In the genomic region with DNA sequence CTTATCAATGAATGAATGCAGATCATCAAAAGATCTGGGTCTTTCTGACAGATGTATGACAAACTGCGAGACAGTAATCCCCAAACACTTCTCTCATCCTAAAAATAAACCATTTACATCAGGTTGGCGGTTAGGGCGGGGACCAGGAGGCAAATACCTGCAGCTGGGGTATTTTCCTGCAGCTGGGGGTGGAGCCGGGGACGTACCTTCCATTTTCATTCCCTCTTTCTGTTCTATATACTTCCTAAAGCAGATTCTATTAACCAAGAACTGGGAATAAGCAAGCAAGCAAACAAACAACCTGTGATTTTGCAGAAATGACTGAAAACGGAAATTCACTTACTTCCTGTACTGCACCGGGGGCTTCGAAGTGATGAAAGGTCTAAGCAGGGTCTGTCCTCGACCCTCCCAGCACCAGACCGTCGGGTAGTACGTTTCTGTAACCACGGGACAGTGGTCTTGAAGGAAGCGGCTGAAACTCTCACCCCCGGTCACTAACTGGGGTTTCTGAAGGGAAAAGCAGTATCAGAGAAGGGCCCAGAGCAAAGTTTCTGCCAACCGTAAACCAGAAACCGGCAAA, we compare ENCODE assay signal across 8 cellular contexts. TPM values are rescaled to one million over a fixed set of nuclear protein-coding genes. Genes with fewer than 3 reads are reported as not detected.
A peak's percentile ranks its signal among the peaks of the same experiment; 100 is the strongest.
DNase-seq lines count a peak whose midpoint lies in the region; ATAC-seq and TF ChIP-seq lines count a peak whose summit lies in the region.

No MANE protein-coding gene starts in this region.

- peaks cover 31% of the 10 kb centered on the region for H3K79me2 ChIP-seq in PC-3 (ENCODE audit: low read length)
- H3K79me2 ChIP-seq in mammary epithelial cell (ENCODE audit: insufficient read depth, low read length) = peaks cover 23% of the 10 kb centered on the region

- H3K4me1 ChIP-seq in PC-3 (ENCODE audit: insufficient read depth, low read length) (peaks cover 18% of the 10 kb centered on the region; the same call in 1 of the 2 replicates), mammary epithelial cell (ENCODE audit: insufficient read depth, low read length) (peaks cover 9% of the 10 kb centered on the region), thymus (ENCODE audit: control insufficient read depth, insufficient read depth, low read length) (peaks cover 2% of the 10 kb centered on the region)

- no peaks in the 10 kb centered on the region for H3K27me3 ChIP-seq in PC-3 (ENCODE audit: low read length)
- H3K27me3 ChIP-seq in mammary epithelial cell (ENCODE audit: insufficient read depth, low read length) = no peaks in the 10 kb centered on the region
- no peaks in the 10 kb centered on the region for H3K27me3 ChIP-seq in thymus (ENCODE audit: control insufficient read depth, insufficient read depth)

- H3K4me1 Mint-ChIP-seq in CD14-positive monocyte (peaks cover 41% of the 10 kb centered on the region), memory B cell (peaks cover 9% of the 10 kb centered on the region)

- H2AFZ ChIP-seq in PC-3 (ENCODE audit: low read length) (peak overlapping the region; percentile 90), mammary epithelial cell (ENCODE audit: low read depth, low read length) (peak overlapping the region; percentile 100)

- H3F3A ChIP-seq in PC-3 (ENCODE audit: low read length, unreplicated experiment) = no peaks in the 10 kb centered on the region

- peak; percentile 47 for DNase-seq in CD14-positive monocyte (ENCODE audit: low spot score)
- peak; percentile 48 for DNase-seq in PC-3
- DNase-seq in mammary epithelial cell = peak; percentile 65
- peak in 1 of 2 donors; percentile 23 for DNase-seq in memory B cell (ENCODE audit: low spot score in 2 of 2)
- no peak for DNase-seq in putamen (ENCODE audit: low spot score)

- H3K4me2 ChIP-seq in PC-3 (ENCODE audit: low read length) = peak overlapping the region; percentile 96
- H3K4me2 ChIP-seq in mammary epithelial cell (ENCODE audit: insufficient read depth, low read depth, low read length) = peak overlapping the region; percentile 99

- H3K9me3 Mint-ChIP-seq in CD14-positive monocyte = no peaks in the 10 kb centered on the region
- no peaks in the 10 kb centered on the region for H3K9me3 Mint-ChIP-seq in memory B cell

- peaks cover 16% of the 10 kb centered on the region; the same call in 1 of the 2 replicates for H3K36me3 ChIP-seq in PC-3 (ENCODE audit: low read depth, low read length)
- no peaks in the 10 kb centered on the region for H3K36me3 ChIP-seq in mammary epithelial cell (ENCODE audit: insufficient read depth, low read length)
- peaks cover 3% of the 10 kb centered on the region for H3K36me3 ChIP-seq in thymus (ENCODE audit: control insufficient read depth, insufficient read depth)

- CTCF ChIA-PET in PC-3 (lab: Charles Lee) (interaction anchor here (0.6 to 0.8 kb wide), 3 partner anchors 16 to 354 kb away, joined by 3 to 4 read pairs (median 4); no protein-coding TSS in a partner anchor), mammary epithelial cell (lab: Charles Lee; ENCODE audit: low non-redundant PET) (no interaction called here)

- TF ChIP-seq CTCF in CD14-positive monocyte (IDR thresholded peaks at IDR 0.05) (no peak), PC-3 (conservative IDR thresholded peaks at IDR 0.05; ENCODE audit: low read depth, low read length) (no peak), mammary epithelial cell (conservative IDR thresholded peaks at IDR 0.05 in 1 of 2, IDR thresholded peaks at IDR 0.05 in 1 of 2; ENCODE audit: extremely low read depth in 1 of 2, insufficient read depth in 1 of 2, low read depth in 1 of 2, low read length in 2 of 2) (no peak)

- peak overlapping the region; percentile 99 for H3K4me3 ChIP-seq in PC-3 (ENCODE audit: low read length)
- peak overlapping the region; percentile 72 to 87 (median 72) for H3K4me3 ChIP-seq in mammary epithelial cell (replicated peaks in 1 of 3; ENCODE audit: insufficient read depth in 1 of 3, low read depth in 2 of 3, low read length in 3 of 3)
- H3K4me3 ChIP-seq in thymus (ENCODE audit: low read length) = peak overlapping the region; percentile 83

- dilution Hi-C loops in mammary epithelial cell (cut with HindIII; ENCODE audit: low sequenced_read_pairs) = no loop called here

- H3K36me3 Mint-ChIP-seq in CD14-positive monocyte = peaks cover 21 to 22% of the 10 kb centered on the region in 2 donors
- peaks cover 2% of the 10 kb centered on the region for H3K36me3 Mint-ChIP-seq in memory B cell

- H3K9ac ChIP-seq in PC-3 (ENCODE audit: low read length) (peak overlapping the region; percentile 68), mammary epithelial cell (ENCODE audit: insufficient read depth, low read length) (peak overlapping the region; percentile 91)

- BruUV-seq in PC-3 (replicated peaks; lab: Mats Ljungman, UMichigan) (TSS peak; percentile 49), mammary epithelial cell (replicated peaks; lab: Mats Ljungman, UMichigan) (no TSS peak)

- H3K27ac Mint-ChIP-seq in CD14-positive monocyte (peak overlapping the region; percentile 90 to 97 (median 95)), memory B cell (peak overlapping the region; percentile 91)

- no peaks in the 10 kb centered on the region for H3K9me2 ChIP-seq in PC-3 (replicated peaks; ENCODE audit: low read length)

- in situ Hi-C loops in mammary epithelial cell (cut with MboI; ENCODE audit: low sequenced_read_pairs in 2 of 2) = no loop called here

- H4K20me1 ChIP-seq in PC-3 (ENCODE audit: low read length) = no peaks in the 10 kb centered on the region
- no peaks in the 10 kb centered on the region for H4K20me1 ChIP-seq in mammary epithelial cell (ENCODE audit: insufficient read depth, low read length)

- H3K27me3 Mint-ChIP-seq in CD14-positive monocyte (ENCODE audit: low read depth in 3 of 3) = peaks cover 0 to 3% (median 2%) of the 10 kb centered on the region in 3 donors
- H3K27me3 Mint-ChIP-seq in memory B cell = no peaks in the 10 kb centered on the region

- peak; percentile 12 for ATAC-seq in GM21529 (IDR thresholded peaks at IDR 0.05; ENCODE audit: unreplicated experiment)
- no peak for ATAC-seq in PC-3
- peak; percentile 0 for ATAC-seq in memory B cell (ENCODE audit: low read depth)
- ATAC-seq in HG03565 (IDR thresholded peaks at IDR 0.05; ENCODE audit: unreplicated experiment) = no peak

- H3K27ac ChIP-seq in PC-3 (ENCODE audit: low read length) = peak overlapping the region; percentile 9; the same call in 1 of the 2 replicates
- H3K27ac ChIP-seq in mammary epithelial cell (ENCODE audit: insufficient read depth, low read depth, low read length) = peak overlapping the region; percentile 84
- H3K27ac ChIP-seq in thymus (ENCODE audit: low read depth) = peak overlapping the region; percentile 95

- POLR2A ChIA-PET in PC-3 (lab: Charles Lee; ENCODE audit: unreplicated experiment) = interaction anchor here (0.8 kb wide), 1 partner anchor 44 kb away, joined by 24 read pairs; no protein-coding TSS in a partner anchor

- 4% methylated on average over 16 of the region's 17 CpGs for WGBS in mammary epithelial cell (ENCODE audit: low coverage, missing lambda C conversion rate)
- under 1% methylated on average over 17 of the region's 17 CpGs for WGBS in thymus

- intact Hi-C loops in CD14-positive monocyte (cut with micrococcal nuclease) (loop anchor here (2.0 to 5.0 kb wide), 3 partner anchors 37 to 101 kb away; partner anchors contain the start of genes ESCO1 (in 1 of the 2), MIB1 (in 1 of the 2) and SNRPD1 (in 1 of the 2)), PC-3 (cut with micrococcal nuclease) (loop anchor here (5.0 kb wide), 1 partner anchor 36 kb away; no protein-coding TSS in a partner anchor), mammary epithelial cell (cut with micrococcal nuclease) (loop anchor here (5.0 kb wide), 2 partner anchors 36 to 146 kb away; no protein-coding TSS in a partner anchor)

- H3K4me3 Mint-ChIP-seq in CD14-positive monocyte = peak overlapping the region; percentile 96 to 98
- peak overlapping the region; percentile 97 for H3K4me3 Mint-ChIP-seq in memory B cell

- H3K9me3 ChIP-seq in PC-3 (ENCODE audit: low read length) = no peaks in the 10 kb centered on the region
- no peaks in the 10 kb centered on the region for H3K9me3 ChIP-seq in mammary epithelial cell (replicated peaks; ENCODE audit: insufficient read depth, low read length)
- no peaks in the 10 kb centered on the region for H3K9me3 ChIP-seq in thymus (ENCODE audit: control insufficient read depth)

RNA-seq across cellular contexts. Expression of gene ABHD3, which starts 1.2 kb away (rescaled TPM):
- polyA plus RNA-seq in CD14-positive monocyte = 10 to 100 TPM; 24.6 to 42.0 TPM
- 17.9 and 21.4 TPM in 2 replicates for total RNA-seq in PC-3 (2014; rRNA removed)
- total RNA-seq in mammary epithelial cell = 10 to 100 TPM; 14.7 to 19.6 TPM
- 14.1 TPM for polyA plus RNA-seq in mammary epithelial cell
- polyA minus RNA-seq in mammary epithelial cell = 0.72 TPM
- 77.9 TPM for polyA plus RNA-seq in thymus

RNA-seq across cellular contexts. Expression of gene MIB1, which starts 37.3 kb away (rescaled TPM):
- polyA plus RNA-seq in CD14-positive monocyte (1 to 10 TPM; 7.8 to 8.5 TPM), mammary epithelial cell (15.2 TPM), thymus (8.8 TPM)
- total RNA-seq in PC-3 (2014; rRNA removed) (25.1 and 26.3 TPM in 2 replicates), mammary epithelial cell (10 to 100 TPM; 46.8 to 64.0 TPM)
- 93.5 TPM for polyA minus RNA-seq in mammary epithelial cell

Comparison
In these comparisons a context has a peak if more than half of its experiments do, and no peak if none do; other contexts are left out.
1. ATAC-seq: peak in GM21529 (single experiment) and memory B cell (single experiment); none in PC-3 (single experiment) and HG03565 (single experiment).
2. H3K27ac ChIP-seq: peak in every context shown above with its lines; median percentile 95 in thymus; 84 in mammary epithelial cell; 9 in PC-3.
3. Peak in every context shown above with its lines, with median percentiles within 50 percentile points of each other: H3K4me3 ChIP-seq.